Comparison of ENCODE assay signal across 15 cellular contexts in the genomic region with DNA sequence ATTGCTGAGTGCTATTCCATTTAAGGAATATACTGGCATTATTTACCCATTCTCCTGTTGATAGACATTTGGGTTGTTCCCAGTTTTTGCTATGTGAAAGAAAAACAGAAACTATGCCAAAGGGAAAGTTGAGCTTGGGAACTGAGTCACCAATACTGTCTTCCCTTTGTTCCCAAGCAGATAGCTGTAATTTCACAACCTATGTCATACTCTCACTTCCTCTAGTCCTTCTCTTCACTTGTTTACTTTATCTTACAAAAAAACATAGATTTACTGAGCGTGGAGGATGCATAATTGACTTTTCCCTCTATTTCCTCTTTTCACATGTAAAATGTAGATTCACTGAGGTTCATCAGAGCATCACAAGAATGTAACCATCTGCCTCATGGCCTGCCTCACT. TPM values are rescaled to one million over a fixed set of nuclear protein-coding genes. Genes with fewer than 3 reads are reported as not detected.
A peak's percentile ranks its signal among the peaks of the same experiment; 100 is the strongest.
DNase-seq lines count a peak whose midpoint lies in the region; ATAC-seq, FAIRE-seq and TF ChIP-seq lines count a peak whose summit lies in the region.
"Had no signal": no experiment of that assay in that cellular context is flagged by ENCODE, and none has a peak within 500 bp of the region (broad histone marks: within the 10 kb centered on the region; RNA-seq: fewer than 3 reads in every experiment).

No MANE protein-coding gene starts in this region.

- peaks cover 0 to 4% (median 0%) of the 10 kb centered on the region in 3 donors for H3K4me1 ChIP-seq in pancreas
- H3K4me1 ChIP-seq in effector memory CD4-positive, alpha-beta T cell (ENCODE audit: control insufficient read depth, insufficient read depth, low read length, poor library complexity, severe bottlenecking): no peaks in the 10 kb centered on the region
- H3K4me1 ChIP-seq in BE2C: no peaks in the 10 kb centered on the region

- no peaks in the 10 kb centered on the region for H3K4me1 Mint-ChIP-seq in nephron progenitor cell
- H3K4me1 Mint-ChIP-seq: activated CD8-positive, alpha-beta memory T cell treated with anti-CD3 and anti-CD28 coated beads, Interleukin-2, amount 10 ng/mL, durations not matched to agents 7 days and 5 days; nephron had no signal

- H3K9me3 ChIP-seq in pancreas (no peaks in the 10 kb centered on the region), BE2C (no peaks in the 10 kb centered on the region)
- no peaks in the 10 kb centered on the region for H3K9me3 ChIP-seq in effector memory CD4-positive, alpha-beta T cell (ENCODE audit: control insufficient read depth, low read length)

- H3K9me3 Mint-ChIP-seq in nephron progenitor cell: no peaks in the 10 kb centered on the region

- peak overlapping the region in 2 of 4 donors; percentile 8 to 9 for H3K27ac ChIP-seq in pancreas
- no peak overlapping the region for H3K27ac ChIP-seq in effector memory CD4-positive, alpha-beta T cell (ENCODE audit: insufficient read depth, low read length, poor library complexity, severe bottlenecking)
- H3K27ac ChIP-seq: C4-2B had no signal

- TF ChIP-seq CTCF in GM06990 (IDR thresholded peaks at IDR 0.05; ENCODE audit: insufficient read depth, low read length, poor library complexity, severe bottlenecking): no peak
- no peak for TF ChIP-seq CTCF in epithelial cell of proximal tubule (conservative IDR thresholded peaks at IDR 0.05; ENCODE audit: low read depth, low read length)
- TF ChIP-seq CTCF in pancreas (IDR thresholded peaks at IDR 0.05): no peak
- TF ChIP-seq CTCF in nephron progenitor cell (IDR thresholded peaks at IDR 0.05): no peak
- no peak for TF ChIP-seq CTCF in BE2C (IDR thresholded peaks at IDR 0.05; ENCODE audit: low read depth, low read length)

- H3K36me3 ChIP-seq in GM06990 (ENCODE audit: control insufficient read depth, insufficient read depth, low read length) (no peaks in the 10 kb centered on the region), pancreas (no peaks in the 10 kb centered on the region), BE2C (no peaks in the 10 kb centered on the region)
- no peaks in the 10 kb centered on the region for H3K36me3 ChIP-seq in effector memory CD4-positive, alpha-beta T cell (ENCODE audit: control insufficient read depth, insufficient read depth, low read length)

- FAIRE-seq in RCC 7860 (lab: Jason Lieb, UNC) (no peak), pancreas (lab: Jason Lieb, UNC) (no peak)
- FAIRE-seq: TTC549 had no signal

- H3K27me3 ChIP-seq in GM06990 (replicated peaks; ENCODE audit: control insufficient read depth, insufficient read depth, low read length) (no peaks in the 10 kb centered on the region), pancreas (no peaks in the 10 kb centered on the region), BE2C (no peaks in the 10 kb centered on the region)
- no peaks in the 10 kb centered on the region for H3K27me3 ChIP-seq in effector memory CD4-positive, alpha-beta T cell (replicated peaks; ENCODE audit: control insufficient read depth, insufficient read depth, low read length, poor library complexity, severe bottlenecking)

- H3K4me3 ChIP-seq in GM06990 (replicated peaks; ENCODE audit: low read depth, low read length): no peak overlapping the region
- no peak overlapping the region for H3K4me3 ChIP-seq in epithelial cell of proximal tubule (ENCODE audit: low read depth, low read length)
- no peak overlapping the region for H3K4me3 ChIP-seq in pancreas
- H3K4me3 ChIP-seq in effector memory CD4-positive, alpha-beta T cell (ENCODE audit: insufficient read depth, low read depth, low read length, poor library complexity, severe bottlenecking): no peak overlapping the region
- H3K4me3 ChIP-seq in BE2C (ENCODE audit: low read depth, low read length): no peak overlapping the region

- ATAC-seq in pancreas: peak; percentile 28 to 88 (median 74)
- ATAC-seq: activated CD8-positive, alpha-beta memory T cell treated with anti-CD3 and anti-CD28 coated beads, Interleukin-2, amount 10 ng/mL, durations not matched to agents 7 days and 5 days had no signal

- intact Hi-C loops in pancreas (cut with DNase I): no loop called here

- no peak overlapping the region for H3K4me3 Mint-ChIP-seq in nephron progenitor cell
- H3K4me3 Mint-ChIP-seq: activated CD8-positive, alpha-beta memory T cell treated with anti-CD3 and anti-CD28 coated beads, Interleukin-2, amount 10 ng/mL, durations not matched to agents 7 days and 5 days; nephron had no signal

- no peaks in the 10 kb centered on the region for H3K36me3 Mint-ChIP-seq in nephron progenitor cell (ENCODE audit: low read depth)
- H3K36me3 Mint-ChIP-seq: activated CD8-positive, alpha-beta memory T cell treated with anti-CD3 and anti-CD28 coated beads, Interleukin-2, amount 10 ng/mL, durations not matched to agents 7 days and 5 days had no signal

- WGBS in pancreas, 2 donors: 65 to 69% methylated on average over 1 of the region's 1 CpG

- H3K27me3 Mint-ChIP-seq in nephron progenitor cell (ENCODE audit: low read depth, poor library complexity): peaks cover 6% of the 10 kb centered on the region

- no peak overlapping the region for H3K27ac Mint-ChIP-seq in nephron progenitor cell
- H3K27ac Mint-ChIP-seq: activated CD8-positive, alpha-beta memory T cell treated with anti-CD3 and anti-CD28 coated beads, Interleukin-2, amount 10 ng/mL, durations not matched to agents 7 days and 5 days; nephron had no signal

- DNase-seq in GM06990 (ENCODE audit: extremely low read depth, insufficient read length) (peak; percentile 11), RCC 7860 (ENCODE audit: low spot score) (peak; percentile 20), epithelial cell of proximal tubule (ENCODE audit: low read depth) (peak; percentile 74), pancreas (no peak), nephron progenitor cell (no peak), BE2C (no peak)
- no peak for DNase-seq in stimulated activated naive CD4-positive, alpha-beta T cell (lab: John Stamatoyannopoulos, UW)
- no peak for DNase-seq in effector memory CD4-positive, alpha-beta T cell
- DNase-seq: activated CD8-positive, alpha-beta memory T cell treated with anti-CD3 and anti-CD28 coated beads, Interleukin-2, amount 10 ng/mL, durations not matched to agents 7 days and 5 days; effector CD4-positive, alpha-beta T cell; NCI-H187; stimulated activated CD8-positive, alpha-beta memory T cell treated with anti-CD3 and anti-CD28 coated beads, Interleukin-4, amount 100 ng/mL, for 48 hours had no signal

RNA-seq across cellular contexts. Expression of gene PGBD5, which starts 32.4 kb away (rescaled TPM):
- total RNA-seq in epithelial cell of proximal tubule: 12.9 and 18.0 TPM in 2 replicates
- 10 to 100 TPM in 4 of 6 donors, 1 to 10 TPM in 2; 6.2 to 17.2 (median 13.3) TPM for total RNA-seq in pancreas
- 1 to 10 TPM; 2.8 to 7.4 TPM for polyA plus RNA-seq in pancreas
- 7.0 TPM for polyA plus RNA-seq in BE2C (2012; ENCODE audit: insufficient read depth, insufficient read length, low read depth)
- total RNA-seq: activated CD8-positive, alpha-beta memory T cell treated with anti-CD3 and anti-CD28 coated beads, Interleukin-2, amount 10 ng/mL, durations not matched to agents 7 days and 5 days had no signal

Comparison
In these comparisons a context has a peak if more than half of its experiments do, and no peak if none do; other contexts are left out.
1. DNase-seq: peak in GM06990 (single experiment), RCC 7860 (single experiment) and epithelial cell of proximal tubule (single experiment); none in pancreas (0 of 6), nephron progenitor cell (single experiment), stimulated activated naive CD4-positive, alpha-beta T cell (0 of 6), effector memory CD4-positive, alpha-beta T cell (0 of 3) and BE2C (single experiment).